ENCODE assay signal across 8 cellular contexts in the genomic region with DNA sequence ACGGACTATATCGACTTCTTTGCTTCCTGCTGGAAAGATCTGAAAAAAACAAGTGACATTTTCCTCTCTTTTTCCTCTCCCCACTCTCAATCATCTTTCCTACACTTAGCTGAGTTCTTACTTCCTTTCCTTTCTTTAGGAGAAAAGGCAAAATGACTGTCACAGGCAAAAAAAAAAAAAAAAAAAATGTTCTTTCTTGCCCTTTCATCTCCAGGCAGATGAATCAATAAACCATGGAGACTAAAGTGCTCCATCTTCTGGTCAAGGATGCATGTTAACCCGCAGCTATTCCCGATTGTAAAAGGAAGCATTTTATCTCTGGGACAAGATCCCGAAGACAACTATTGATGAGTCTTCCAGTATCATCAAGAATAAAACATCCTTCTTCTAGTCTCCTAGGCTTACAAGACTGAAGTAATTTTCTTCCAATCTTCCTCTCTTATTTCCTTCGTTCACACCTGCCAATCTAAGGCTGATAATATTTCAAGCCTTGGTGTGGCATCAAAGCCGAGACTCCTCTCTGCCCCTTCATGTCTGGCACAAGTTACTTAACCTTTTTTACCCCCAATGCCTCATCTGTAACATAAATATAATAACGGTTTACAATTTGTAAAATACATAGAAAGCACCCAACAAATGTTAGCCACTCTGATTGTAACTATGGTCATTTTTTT.
DNase-seq lines count a peak whose midpoint lies in the region; ATAC-seq, FAIRE-seq and TF ChIP-seq lines count a peak whose summit lies in the region.

No MANE protein-coding gene starts in this region.

- H3K4me3 ChIP-seq in lower leg skin (ENCODE audit: low read depth, poor library complexity, severe bottlenecking): no peak overlapping the region

- TF ChIP-seq POLR2A in lower leg skin (IDR thresholded peaks at IDR 0.05): no peak

- TF ChIP-seq CTCF in LNCAP (IDR thresholded peaks at IDR 0.05) (peak; percentile 77), lower leg skin (IDR thresholded peaks at IDR 0.05) (no peak)

- DNase-seq in DMS53 (lab: John Stamatoyannopoulos, UW) (peak; percentile 85), hepatic stellate cell (ENCODE audit: low spot score) (peak; percentile 17), superior temporal gyrus (ENCODE audit: extremely low spot score) (peak; percentile 69), lower leg skin (ENCODE audit: low spot score in 2 of 2) (no peak)

- ATAC-seq in HG03097 (IDR thresholded peaks at IDR 0.05; ENCODE audit: low FRiP score, unreplicated experiment): no peak
- no peak for ATAC-seq in HG02759 (IDR thresholded peaks at IDR 0.05; ENCODE audit: unreplicated experiment)

- intact Hi-C loops in lower leg skin (cut with DNase I; ENCODE audit: low total_unique reads): no loop called here

- 33 to 41% methylated on average over 8 of the region's 8 CpGs for WGBS in lower leg skin, 2 donors

- peak; percentile 84 for FAIRE-seq in TTC549 (lab: Jason Lieb, UNC)

Comparison
In these comparisons a context has a peak if more than half of its experiments do, and no peak if none do; other contexts are left out.
1. DNase-seq: peak in DMS53 (single experiment), hepatic stellate cell (single experiment) and superior temporal gyrus (single experiment); none in lower leg skin (0 of 2).